ENCODE assay signal across 19 cellular contexts in genomic region chr9:137865581-137866145, GRCh38. TPM values are rescaled to one million over a fixed set of nuclear protein-coding genes. Genes with fewer than 3 reads are reported as not detected.
DNase-seq lines count a peak whose midpoint lies in the region; ATAC-seq, FAIRE-seq and TF ChIP-seq lines count a peak whose summit lies in the region.
"Had no signal": no experiment of that assay in that cellular context is flagged by ENCODE, and none has a peak within 500 bp of the region (broad histone marks: within the 10 kb centered on the region; RNA-seq: fewer than 3 reads in every experiment).

No MANE protein-coding gene starts in this region.

- H3K79me1 ChIP-seq in mesendoderm (ENCODE audit: low read length) = no peaks in the 10 kb centered on the region

- H2BK5ac ChIP-seq in mesendoderm (ENCODE audit: low read length) = no peak overlapping the region

- no peaks in the 10 kb centered on the region for H3K27me3 ChIP-seq in mesendoderm (ENCODE audit: insufficient read depth, low read length, poor library complexity)
- no peaks in the 10 kb centered on the region for H3K27me3 ChIP-seq in CD4-positive, alpha-beta T cell (ENCODE audit: control insufficient read depth, insufficient read depth, low read length)

- no peak overlapping the region for H4K8ac ChIP-seq in mesendoderm (ENCODE audit: low read depth, low read length)

- H3K9me3 Mint-ChIP-seq in immature natural killer cell = peaks cover 2 to 14% (median 9%) of the 10 kb centered on the region in 6 donors
- peaks cover under 1% of the 10 kb centered on the region for H3K9me3 Mint-ChIP-seq in CD4-positive, alpha-beta T cell

- POLR2A ChIA-PET in CD4-positive, alpha-beta T cell (lab: Charles Lee) = no interaction called here

- DNase-seq in D721Med (ENCODE audit: insufficient read length, low spot score) (peak; percentile 2), NCI-H2227 treated with DMSO at 0.1 percent for 48 hours (lab: John Stamatoyannopoulos, UW) (peak; percentile 79), mesendoderm (peak; percentile 56), immature natural killer cell (no peak)
- DNase-seq in CD4-positive, alpha-beta T cell = no peak
- DNase-seq: ACHN; C1 segment of cervical spinal cord; CD4-positive, alpha-beta memory T cell; DMS153; DMS79 treated with DMSO at 0.1 percent for 48 hours; EL; GDM1; IMR-90 had no signal

- H4K5ac ChIP-seq in mesendoderm (ENCODE audit: low read length) = no peak overlapping the region

- no peak overlapping the region for H3K4me3 Mint-ChIP-seq in immature natural killer cell
- no peak overlapping the region for H3K4me3 Mint-ChIP-seq in CD4-positive, alpha-beta T cell
- H3K4me3 Mint-ChIP-seq: CD4-positive, alpha-beta memory T cell had no signal

- no peaks in the 10 kb centered on the region for H3K79me2 ChIP-seq in mesendoderm (ENCODE audit: control insufficient read depth, insufficient read depth, low read length)

- FAIRE-seq in D721Med (lab: Jason Lieb, UNC) = no peak
- FAIRE-seq: H54 had no signal

- H3K9me3 ChIP-seq in CD4-positive, alpha-beta T cell (ENCODE audit: control insufficient read depth, low read length) = peaks cover 9% of the 10 kb centered on the region

- no peak overlapping the region for H3K27ac ChIP-seq in mesendoderm (ENCODE audit: low read depth, low read length)
- H3K27ac ChIP-seq in CD4-positive, alpha-beta T cell (ENCODE audit: low read depth, low read length) = no peak overlapping the region

- H3K36me3 ChIP-seq in mesendoderm (ENCODE audit: control insufficient read depth, insufficient read depth, low read length) = no peaks in the 10 kb centered on the region

- H3K4me1 Mint-ChIP-seq in immature natural killer cell = no peaks in the 10 kb centered on the region
- H3K4me1 Mint-ChIP-seq in CD4-positive, alpha-beta T cell (ENCODE audit: low read depth) = no peaks in the 10 kb centered on the region

- no peak overlapping the region for H2AK5ac ChIP-seq in mesendoderm (ENCODE audit: low read length)

- H3K27ac Mint-ChIP-seq in immature natural killer cell = no peak overlapping the region
- no peak overlapping the region for H3K27ac Mint-ChIP-seq in CD4-positive, alpha-beta T cell
- H3K27ac Mint-ChIP-seq: CD4-positive, alpha-beta memory T cell had no signal

- CTCF ChIA-PET in CD4-positive, alpha-beta T cell (lab: Charles Lee) = no interaction called here

- no peak overlapping the region for H3K4me3 ChIP-seq in mesendoderm (ENCODE audit: low read length)

- H3K4me1 ChIP-seq in mesendoderm (ENCODE audit: control insufficient read depth, low read depth, low read length) = no peaks in the 10 kb centered on the region

- no peak overlapping the region for H3K9ac ChIP-seq in mesendoderm (ENCODE audit: low read length)

- no peak overlapping the region for H3K4ac ChIP-seq in mesendoderm (ENCODE audit: low read depth, low read length)

- WGBS in mesendoderm (ENCODE audit: extremely low coverage, insufficient coverage, low lambda C conversion rate) = no CpG with 5 or more reads among the region's 18 CpGs

- H3K18ac ChIP-seq in mesendoderm (ENCODE audit: low read length) = no peak overlapping the region

- ATAC-seq in SK-N-SH treated with all-trans-retinoic acid at 6 μM for 48 hours = no peak; the same call in 2 of the 3 replicates
- ATAC-seq in CD4-positive, alpha-beta T cell (ENCODE audit: poor library complexity) = no peak
- no peak for ATAC-seq in GM21515 (IDR thresholded peaks at IDR 0.05; ENCODE audit: unreplicated experiment)
- ATAC-seq: HCT116 had no signal

- H3K36me3 Mint-ChIP-seq in immature natural killer cell = peaks cover 0 to 4% (median 0%) of the 10 kb centered on the region in 3 donors
- no peaks in the 10 kb centered on the region for H3K36me3 Mint-ChIP-seq in CD4-positive, alpha-beta T cell (ENCODE audit: low read depth)

- no peak for TF ChIP-seq CTCF in D721Med (IDR thresholded peaks at IDR 0.05; ENCODE audit: insufficient read depth, missing control alignments)
- no peak for TF ChIP-seq CTCF in CD4-positive, alpha-beta T cell (IDR thresholded peaks at IDR 0.05)

- H3K23ac ChIP-seq in mesendoderm (ENCODE audit: low read length) = no peak overlapping the region

- H3K4me2 ChIP-seq in mesendoderm (ENCODE audit: low read length) = no peak overlapping the region

- no peak overlapping the region for H2BK15ac ChIP-seq in mesendoderm (replicated peaks; ENCODE audit: low read depth)

- intact Hi-C loops in CD4-positive, alpha-beta T cell (cut with DNase I, micrococcal nuclease) = no loop called here

- H2BK120ac ChIP-seq in mesendoderm (ENCODE audit: low read depth, low read length) = no peak overlapping the region

- H3K56ac ChIP-seq in mesendoderm (ENCODE audit: low read length) = no peak overlapping the region

- peaks cover 3 to 9% (median 8%) of the 10 kb centered on the region in 3 donors for H3K27me3 Mint-ChIP-seq in immature natural killer cell (ENCODE audit: low read depth in 3 of 3)
- H3K27me3 Mint-ChIP-seq in CD4-positive, alpha-beta T cell = peaks cover 32% of the 10 kb centered on the region

TF ChIP-seq in SK-N-SH treated with all-trans-retinoic acid at 6 μM for 48 hours, 23 proteins besides CTCF, POLR2A, EP300 and RAD21:
- TF ChIP-seq TCF4 (CRISPR knock-in tag; IDR thresholded peaks at IDR 0.05; ENCODE audit: borderline replicate concordance) = peak; percentile 76; the same call in 1 of the 2 replicates
- TF ChIP-seq, protein P1, sequence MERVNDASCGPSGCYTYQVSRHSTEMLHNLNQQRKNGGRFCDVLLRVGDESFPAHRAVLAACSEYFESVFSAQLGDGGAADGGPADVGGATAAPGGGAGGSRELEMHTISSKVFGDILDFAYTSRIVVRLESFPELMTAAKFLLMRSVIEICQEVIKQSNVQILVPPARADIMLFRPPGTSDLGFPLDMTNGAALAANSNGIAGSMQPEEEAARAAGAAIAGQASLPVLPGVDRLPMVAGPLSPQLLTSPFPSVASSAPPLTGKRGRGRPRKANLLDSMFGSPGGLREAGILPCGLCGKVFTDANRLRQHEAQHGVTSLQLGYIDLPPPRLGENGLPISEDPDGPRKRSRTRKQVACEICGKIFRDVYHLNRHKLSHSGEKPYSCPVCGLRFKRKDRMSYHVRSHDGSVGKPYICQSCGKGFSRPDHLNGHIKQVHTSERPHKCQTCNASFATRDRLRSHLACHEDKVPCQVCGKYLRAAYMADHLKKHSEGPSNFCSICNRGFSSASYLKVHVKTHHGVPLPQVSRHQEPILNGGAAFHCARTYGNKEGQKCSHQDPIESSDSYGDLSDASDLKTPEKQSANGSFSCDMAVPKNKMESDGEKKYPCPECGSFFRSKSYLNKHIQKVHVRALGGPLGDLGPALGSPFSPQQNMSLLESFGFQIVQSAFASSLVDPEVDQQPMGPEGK (CRISPR knock-in tag; IDR thresholded peaks at IDR 0.05; ENCODE audit: borderline replicate concordance) = no peak

RNA-seq across cellular contexts. Expression of gene CACNA1B, which starts 11.9 kb away (rescaled TPM):
- 0.86 TPM for polyA plus RNA-seq in mesendoderm (2013, experiment 1 of 2)
- polyA plus RNA-seq in mesendoderm (2013, experiment 2 of 2) = 0.84 TPM
- polyA plus RNA-seq in immature natural killer cell = not detected
- total RNA-seq in CD4-positive, alpha-beta T cell = not detected
- total RNA-seq: A172; CD4-positive, alpha-beta memory T cell; HT-29; IMR-90 had no signal
- polyA plus RNA-seq: CD4-positive, alpha-beta memory T cell had no signal

Comparison
In these comparisons a context has a peak if more than half of its experiments do, and no peak if none do; other contexts are left out.
1. DNase-seq: peak in D721Med (single experiment), NCI-H2227 treated with DMSO at 0.1 percent for 48 hours (single experiment) and mesendoderm (single experiment); none in immature natural killer cell (0 of 3) and CD4-positive, alpha-beta T cell (0 of 10).